ENCODE assay signal across 8 cellular contexts in the genomic region with DNA sequence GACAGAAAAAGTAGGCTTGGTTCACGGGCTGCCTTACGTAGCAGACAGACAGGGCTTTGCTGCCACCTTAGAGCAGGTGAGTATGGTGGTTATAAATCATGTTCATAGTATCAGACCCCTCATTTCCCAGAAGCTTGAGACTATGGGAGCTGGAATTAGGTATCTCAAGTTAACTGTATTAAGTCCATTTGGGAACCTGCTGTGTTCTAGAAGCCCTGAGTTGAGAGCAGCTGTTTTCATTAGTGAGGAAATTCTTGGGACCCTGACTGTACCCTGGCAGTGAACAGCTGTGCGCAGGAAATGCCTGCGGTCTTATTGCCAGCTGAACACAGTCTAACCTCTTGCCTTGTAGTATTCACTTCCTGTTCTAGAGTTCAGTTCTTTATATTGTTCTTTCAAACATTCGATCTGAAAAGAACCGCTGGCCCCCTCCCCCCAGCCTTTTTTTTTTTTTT. TPM values are rescaled to one million over a fixed set of nuclear protein-coding genes. Genes with fewer than 3 reads are reported as not detected.
DNase-seq lines count a peak whose midpoint lies in the region; ATAC-seq and TF ChIP-seq lines count a peak whose summit lies in the region.

No MANE protein-coding gene starts in this region.

- peak; percentile 94 for ATAC-seq in CD8-positive, alpha-beta T cell
- ATAC-seq in GM21447 (IDR thresholded peaks at IDR 0.05; ENCODE audit: unreplicated experiment) (peak; percentile 99), heart right ventricle (peak in 7 of 8 donors; percentile 74 to 91 (median 87))
- ATAC-seq in activated CD8-positive, alpha-beta memory T cell treated with anti-CD3 and anti-CD28 coated beads, Interleukin-2, amount 10 ng/mL, durations not matched to agents 7 days and 5 days: peak; percentile 97

- peaks cover 43% of the 10 kb centered on the region for H3K4me1 Mint-ChIP-seq in CD8-positive, alpha-beta T cell (ENCODE audit: low read depth)
- peaks cover 25% of the 10 kb centered on the region for H3K4me1 Mint-ChIP-seq in activated CD8-positive, alpha-beta memory T cell treated with anti-CD3 and anti-CD28 coated beads, Interleukin-2, amount 10 ng/mL, durations not matched to agents 7 days and 5 days

- H3K4me1 ChIP-seq in CD8-positive, alpha-beta T cell (ENCODE audit: insufficient read depth, low read length): peaks cover 34% of the 10 kb centered on the region
- H3K4me1 ChIP-seq in heart right ventricle: peaks cover 0 to 56% (median 23%) of the 10 kb centered on the region in 9 donors

- 69 to 80% methylated on average over 6 of the region's 6 CpGs for WGBS in heart right ventricle, 2 donors

- no peaks in the 10 kb centered on the region for H3K27me3 ChIP-seq in CD8-positive, alpha-beta T cell (ENCODE audit: insufficient read depth, low read length)
- H3K27me3 ChIP-seq in heart right ventricle (no peaks in the 10 kb centered on the region), WERI-Rb-1 (ENCODE audit: insufficient read depth, low read depth, severe bottlenecking) (no peaks in the 10 kb centered on the region)

- intact Hi-C loops in CD8-positive, alpha-beta T cell (cut with DNase I, micrococcal nuclease): loop anchor here (1.0 to 10.0 kb wide), 7 partner anchors 30 to 408 kb away; a partner anchor contains a TSS
- intact Hi-C loops in heart right ventricle (cut with DNase I): no loop called here

- POLR2A ChIA-PET in CD8-positive, alpha-beta T cell (lab: Charles Lee): interaction anchor here (0.5 to 3.8 kb wide), 8 partner anchors 10 to 561 kb away, joined by 3 to 21 read pairs (median 4); a partner anchor contains a TSS

- peak overlapping the region; percentile 36 for H3K4me3 ChIP-seq in CD8-positive, alpha-beta T cell (ENCODE audit: low read depth, low read length)
- H3K4me3 ChIP-seq in heart right ventricle (no peak overlapping the region), WERI-Rb-1 (ENCODE audit: low read depth, low read length) (no peak overlapping the region)

- DNase-seq in CD8-positive, alpha-beta T cell: peak; percentile 8 to 76 (median 52)
- DNase-seq in KBM-7: peak; percentile 89
- peak; percentile 82 for DNase-seq in activated CD8-positive, alpha-beta memory T cell treated with anti-CD3 and anti-CD28 coated beads, Interleukin-2, amount 10 ng/mL, durations not matched to agents 7 days and 5 days
- peak; percentile 28 to 33 for DNase-seq in heart right ventricle
- peak; percentile 21 to 29 for DNase-seq in stimulated activated CD8-positive, alpha-beta memory T cell treated with anti-CD3 and anti-CD28 coated beads, Interleukin-2, amount 100 ng/mL, for 1 hour (ENCODE audit: low read depth in 2 of 2)
- DNase-seq in WERI-Rb-1: no peak
- no peak for DNase-seq in NCI-H2081 treated with DMSO at 0.1 percent for 48 hours (lab: John Stamatoyannopoulos, UW)

- H3K9me3 ChIP-seq in CD8-positive, alpha-beta T cell (ENCODE audit: low read length): no peaks in the 10 kb centered on the region
- H3K9me3 ChIP-seq in heart right ventricle: no peaks in the 10 kb centered on the region
- no peaks in the 10 kb centered on the region for H3K9me3 ChIP-seq in WERI-Rb-1 (ENCODE audit: severe bottlenecking)

- CTCF ChIA-PET in CD8-positive, alpha-beta T cell (lab: Charles Lee): interaction anchor here (0.6 to 2.6 kb wide), 3 partner anchors 126 to 167 kb away, joined by 4 to 9 read pairs (median 7); no protein-coding TSS in a partner anchor
- CTCF ChIA-PET in activated CD8-positive, alpha-beta memory T cell treated with anti-CD3 and anti-CD28 coated beads, Interleukin-2, amount 10 ng/mL, durations not matched to agents 7 days and 5 days (lab: Charles Lee): no interaction called here

- peak overlapping the region; percentile 90 for H3K27ac Mint-ChIP-seq in CD8-positive, alpha-beta T cell
- peak overlapping the region; percentile 61 for H3K27ac Mint-ChIP-seq in activated CD8-positive, alpha-beta memory T cell treated with anti-CD3 and anti-CD28 coated beads, Interleukin-2, amount 10 ng/mL, durations not matched to agents 7 days and 5 days

- no peak for TF ChIP-seq CTCF in CD8-positive, alpha-beta T cell (IDR thresholded peaks at IDR 0.05)
- TF ChIP-seq CTCF in heart right ventricle (IDR thresholded peaks at IDR 0.05) (no peak), WERI-Rb-1 (IDR thresholded peaks at IDR 0.05; ENCODE audit: low read depth, low read length) (no peak)

- peaks cover 4% of the 10 kb centered on the region for H3K36me3 ChIP-seq in CD8-positive, alpha-beta T cell (ENCODE audit: insufficient read depth, low read length)
- H3K36me3 ChIP-seq in heart right ventricle (peaks cover 0 to 97% (median 11%) of the 10 kb centered on the region in 9 donors), WERI-Rb-1 (peaks cover 40% of the 10 kb centered on the region)

- peak overlapping the region; percentile 69 for H3K4me3 Mint-ChIP-seq in CD8-positive, alpha-beta T cell
- H3K4me3 Mint-ChIP-seq in activated CD8-positive, alpha-beta memory T cell treated with anti-CD3 and anti-CD28 coated beads, Interleukin-2, amount 10 ng/mL, durations not matched to agents 7 days and 5 days: no peak overlapping the region

- peak overlapping the region; percentile 54 for H3K27ac ChIP-seq in CD8-positive, alpha-beta T cell (ENCODE audit: low read depth, low read length)
- peak overlapping the region in 3 of 10 donors; percentile 28 to 75 (median 58) for H3K27ac ChIP-seq in heart right ventricle
- no peak overlapping the region for H3K27ac ChIP-seq in WERI-Rb-1

- H3K27me3 Mint-ChIP-seq in CD8-positive, alpha-beta T cell (ENCODE audit: low read depth): no peaks in the 10 kb centered on the region
- H3K27me3 Mint-ChIP-seq in activated CD8-positive, alpha-beta memory T cell treated with anti-CD3 and anti-CD28 coated beads, Interleukin-2, amount 10 ng/mL, durations not matched to agents 7 days and 5 days: no peaks in the 10 kb centered on the region

- no peaks in the 10 kb centered on the region for H3K9me3 Mint-ChIP-seq in CD8-positive, alpha-beta T cell
- H3K9me3 Mint-ChIP-seq in activated CD8-positive, alpha-beta memory T cell treated with anti-CD3 and anti-CD28 coated beads, Interleukin-2, amount 10 ng/mL, durations not matched to agents 7 days and 5 days (ENCODE audit: low read depth): no peaks in the 10 kb centered on the region

- in situ Hi-C loops in KBM-7 (cut with MboI; ENCODE audit: low pct_unique_long_range_greater_than_20kb, low sequenced_read_pairs): no loop called here

- peaks cover 35% of the 10 kb centered on the region for H3K36me3 Mint-ChIP-seq in CD8-positive, alpha-beta T cell
- peaks cover 24% of the 10 kb centered on the region for H3K36me3 Mint-ChIP-seq in activated CD8-positive, alpha-beta memory T cell treated with anti-CD3 and anti-CD28 coated beads, Interleukin-2, amount 10 ng/mL, durations not matched to agents 7 days and 5 days

RNA-seq across cellular contexts. Expression of a gene that starts 29.8 kb away (rescaled TPM):
- 10 to 100 TPM; 34.0 to 35.5 TPM for total RNA-seq in CD8-positive, alpha-beta T cell
- total RNA-seq in activated CD8-positive, alpha-beta memory T cell treated with anti-CD3 and anti-CD28 coated beads, Interleukin-2, amount 10 ng/mL, durations not matched to agents 7 days and 5 days: 10 to 100 TPM; 14.4 to 21.6 TPM
- total RNA-seq in heart right ventricle: 10 to 100 TPM; 11.1 to 42.6 (median 13.6) TPM
- polyA plus RNA-seq in heart right ventricle: 10 to 100 TPM; 11.2 to 15.7 TPM

Comparison
In these comparisons a context has a peak if more than half of its experiments do, and no peak if none do; other contexts are left out.
1. DNase-seq: peak in CD8-positive, alpha-beta T cell (7 of 7), KBM-7 (single experiment), activated CD8-positive, alpha-beta memory T cell treated with anti-CD3 and anti-CD28 coated beads, Interleukin-2, amount 10 ng/mL, durations not matched to agents 7 days and 5 days (single experiment), heart right ventricle (2 of 2) and stimulated activated CD8-positive, alpha-beta memory T cell treated with anti-CD3 and anti-CD28 coated beads, Interleukin-2, amount 100 ng/mL, for 1 hour (2 of 2); none in WERI-Rb-1 (single experiment) and NCI-H2081 treated with DMSO at 0.1 percent for 48 hours (single experiment).
2. intact Hi-C loops: an anchor here in CD8-positive, alpha-beta T cell (1.0 to 10.0 kb wide); none called in heart right ventricle.
3. Peak in every context shown above with its lines, with median percentiles within 50 percentile points of each other: ATAC-seq.